In the genomic region with DNA sequence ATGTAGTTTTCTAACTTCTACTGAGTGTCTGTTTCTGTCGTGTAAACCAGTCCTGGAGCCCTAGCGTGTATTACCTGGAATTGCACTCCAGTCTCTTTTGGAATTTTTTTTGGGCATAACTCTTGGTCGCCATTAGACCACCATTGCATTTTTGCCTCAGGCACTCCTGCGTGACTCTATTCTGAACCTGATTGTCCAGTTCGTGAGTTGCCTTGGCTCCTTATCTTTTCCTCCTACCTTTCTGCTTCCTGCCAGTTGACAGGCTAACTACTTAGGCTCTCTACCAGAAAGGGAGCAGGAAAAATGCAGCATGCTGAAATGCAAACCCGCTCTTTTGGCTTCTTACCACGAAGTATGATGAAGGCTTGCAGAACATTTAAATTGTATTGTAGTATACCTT, we compare ENCODE assay signal across 1 cellular context.
TF ChIP-seq lines count a peak whose summit lies in the region.

No MANE protein-coding gene starts in this region.

TF ChIP-seq in K562, 482 proteins besides CTCF, POLR2A, EP300 and RAD21:
- no peak for TF ChIP-seq ZNF695 (CRISPR knock-in tag; IDR thresholded peaks at IDR 0.05)
- TF ChIP-seq, protein P1, sequence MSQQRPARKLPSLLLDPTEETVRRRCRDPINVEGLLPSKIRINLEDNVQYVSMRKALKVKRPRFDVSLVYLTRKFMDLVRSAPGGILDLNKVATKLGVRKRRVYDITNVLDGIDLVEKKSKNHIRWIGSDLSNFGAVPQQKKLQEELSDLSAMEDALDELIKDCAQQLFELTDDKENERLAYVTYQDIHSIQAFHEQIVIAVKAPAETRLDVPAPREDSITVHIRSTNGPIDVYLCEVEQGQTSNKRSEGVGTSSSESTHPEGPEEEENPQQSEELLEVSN (IDR thresholded peaks at IDR 0.05; ENCODE audit: borderline replicate concordance in 1 of 2, extremely low read depth in 1 of 2, insufficient read depth in 1 of 2, insufficient read length in 1 of 2, low read depth in 1 of 2, low read length in 1 of 2, poor library complexity in 1 of 2, severe bottlenecking in 1 of 2): peak in 1 of 2 experiments; percentile 36
